In genomic region chr12:63276537-63277365, GRCh38 we compare ENCODE assay signal across 8 cellular contexts.
DNase-seq lines count a peak whose midpoint lies in the region; ATAC-seq, FAIRE-seq and TF ChIP-seq lines count a peak whose summit lies in the region.

No MANE protein-coding gene starts in this region.

- no peak for TF ChIP-seq EP300 in K562 (IDR thresholded peaks at IDR 0.05; ENCODE audit: low read length)

- peak; percentile 64 for DNase-seq in DMS153 treated with DMSO at 0.1 percent for 48 hours (lab: John Stamatoyannopoulos, UW; ENCODE audit: unreplicated experiment)
- DNase-seq in NCI-H446 (lab: John Stamatoyannopoulos, UW) = peak; percentile 9 to 62
- DNase-seq in K562 (ENCODE audit: extremely low read depth in 1 of 4, low spot score in 3 of 4) = peak; percentile 10 to 38 (median 12)
- DNase-seq in myocyte (ENCODE audit: low read depth) = peak; percentile 54
- DNase-seq in naive thymus-derived CD4-positive, alpha-beta T cell = no peak
- no peak for DNase-seq in hippocampal formation (lab: John Stamatoyannopoulos, UW)

- in situ Hi-C loops in K562 (cut with MboI) = no loop called here

- H3K27me3 ChIP-seq in K562 (ENCODE audit: control insufficient read depth in 2 of 2, insufficient read depth in 2 of 2, low read length in 2 of 2) = no peaks in the 10 kb centered on the region
- no peaks in the 10 kb centered on the region for H3K27me3 ChIP-seq in naive thymus-derived CD4-positive, alpha-beta T cell (ENCODE audit: control insufficient read depth in 2 of 2, insufficient read depth in 2 of 2, low read length in 2 of 2)

- peak in 1 of 2 experiments; percentile 45; a peak in 3 of 4 replicates for TF ChIP-seq RAD21 in K562 (CRISPR knock-in tag; conservative IDR thresholded peaks at IDR 0.05 in 1 of 2, IDR thresholded peaks at IDR 0.05 in 1 of 2)

- CTCF ChIA-PET in K562 (lab: Yijun Ruan, JAX; ENCODE audit: low intra/inter-chr PET ratio) = no interaction called here
- CTCF ChIA-PET in naive thymus-derived CD4-positive, alpha-beta T cell (lab: Charles Lee) = no interaction called here

- no peaks in the 10 kb centered on the region for H3K36me3 Mint-ChIP-seq in naive thymus-derived CD4-positive, alpha-beta T cell

- peak; percentile 80 for FAIRE-seq in K562 (lab: Jason Lieb, UNC)

- peaks cover 0 to 4% (median 0%) of the 10 kb centered on the region in 5 donors for H3K27me3 Mint-ChIP-seq in naive thymus-derived CD4-positive, alpha-beta T cell

- no peak overlapping the region for H3K9ac ChIP-seq in K562 (ENCODE audit: insufficient read depth in 1 of 2, low read depth in 2 of 2, low read length in 2 of 2)

- H3K27ac Mint-ChIP-seq in naive thymus-derived CD4-positive, alpha-beta T cell = no peak overlapping the region

- POLR2A ChIA-PET in K562 (lab: Yijun Ruan, JAX) = no interaction called here
- POLR2A ChIA-PET in naive thymus-derived CD4-positive, alpha-beta T cell (lab: Charles Lee) = no interaction called here

- BruUV-seq in K562 (replicated peaks; lab: Mats Ljungman, UMichigan) = no TSS peak

- 1% methylated on average over 4 of the region's 4 CpGs for WGBS in K562 (ENCODE audit: insufficient coverage, low coverage, missing lambda C conversion rate)

- H3K4me1 Mint-ChIP-seq in naive thymus-derived CD4-positive, alpha-beta T cell = no peaks in the 10 kb centered on the region

- no peaks in the 10 kb centered on the region for H3K4me1 ChIP-seq in K562 (replicated peaks in 1 of 2; ENCODE audit: control insufficient read depth in 2 of 2, insufficient read depth in 2 of 2, low read length in 2 of 2)
- no peaks in the 10 kb centered on the region for H3K4me1 ChIP-seq in naive thymus-derived CD4-positive, alpha-beta T cell (ENCODE audit: control insufficient read depth in 2 of 2, insufficient read depth in 2 of 2, low read length in 2 of 2)

- H3K9me3 Mint-ChIP-seq in naive thymus-derived CD4-positive, alpha-beta T cell = peaks cover 0 to 4% (median 0%) of the 10 kb centered on the region in 11 donors

- H3K79me2 ChIP-seq in K562 (ENCODE audit: control insufficient read depth, insufficient read depth, low read length) = no peaks in the 10 kb centered on the region

- no peak overlapping the region for H3K4me3 ChIP-seq in K562
- no peak overlapping the region for H3K4me3 ChIP-seq in naive thymus-derived CD4-positive, alpha-beta T cell (ENCODE audit: low read length)

- H3K9me3 ChIP-seq in K562 (replicated peaks; ENCODE audit: control insufficient read depth, insufficient read depth, low read depth, low read length) = no peaks in the 10 kb centered on the region
- H3K9me3 ChIP-seq in naive thymus-derived CD4-positive, alpha-beta T cell (ENCODE audit: control insufficient read depth in 2 of 3, low read length in 3 of 3) = no peaks in the 10 kb centered on the region

- no peaks in the 10 kb centered on the region for H3K36me3 ChIP-seq in K562 (ENCODE audit: control insufficient read depth, insufficient read depth, low read length)
- no peaks in the 10 kb centered on the region for H3K36me3 ChIP-seq in naive thymus-derived CD4-positive, alpha-beta T cell (ENCODE audit: control insufficient read depth in 2 of 3, insufficient read depth in 3 of 3, low read length in 3 of 3)

- no peak overlapping the region for H3K27ac ChIP-seq in K562 (ENCODE audit: extremely low read depth, low read depth, low read length)
- no peak overlapping the region for H3K27ac ChIP-seq in naive thymus-derived CD4-positive, alpha-beta T cell (ENCODE audit: low read depth, low read length)

- peak overlapping the region in 1 of 10 donors; percentile 18 for H3K4me3 Mint-ChIP-seq in naive thymus-derived CD4-positive, alpha-beta T cell

- H4K20me1 ChIP-seq in K562 (replicated peaks; ENCODE audit: control insufficient read depth, insufficient read depth, low read length) = no peaks in the 10 kb centered on the region

- no peak overlapping the region for H3K4me2 ChIP-seq in K562 (ENCODE audit: insufficient read depth, low read length)

- peak; percentile 89 for ATAC-seq in GM18909 (IDR thresholded peaks at IDR 0.05; ENCODE audit: poor library complexity, unreplicated experiment)
- peak; percentile 92 for ATAC-seq in HG03159 (IDR thresholded peaks at IDR 0.05; ENCODE audit: unreplicated experiment)
- ATAC-seq in K562 = peak; percentile 84
- no peak for ATAC-seq in naive thymus-derived CD4-positive, alpha-beta T cell

- no peak overlapping the region for H2AFZ ChIP-seq in K562 (ENCODE audit: low read depth, low read length)

- H3K9me1 ChIP-seq in K562 (ENCODE audit: control insufficient read depth, insufficient read depth, low read length) = no peaks in the 10 kb centered on the region

- peak; percentile 34 to 62 (median 54); a peak in 5 of 6 replicates for TF ChIP-seq CTCF in K562 (IDR thresholded peaks at IDR 0.05 in 2 of 3, conservative IDR thresholded peaks at IDR 0.05 in 1 of 3; ENCODE audit: insufficient read depth in 2 of 3, low read depth in 1 of 3, low read length in 3 of 3)

- intact Hi-C loops in K562 (cut with micrococcal nuclease) = loop anchor here (1.0 kb wide), 1 partner anchor 173 kb away; no protein-coding TSS in a partner anchor
- intact Hi-C loops in naive thymus-derived CD4-positive, alpha-beta T cell (cut with micrococcal nuclease) = loop anchor here in 1 of 2 donors (5.0 kb wide), 1 partner anchor 169 kb away; no protein-coding TSS in a partner anchor

- TF ChIP-seq POLR2A in K562 (conservative IDR thresholded peaks at IDR 0.05) = no peak

TF ChIP-seq in K562, 482 proteins besides CTCF, POLR2A, EP300 and RAD21:
- TF ChIP-seq ZNF12 (CRISPR knock-in tag; IDR thresholded peaks at IDR 0.05) (no peak), RNF2 (IDR thresholded peaks at IDR 0.05) (no peak), STAT5B (CRISPR knock-in tag; IDR thresholded peaks at IDR 0.05) (no peak), TFE3 (CRISPR knock-in tag; IDR thresholded peaks at IDR 0.05) (peak; percentile 30; the same call in 1 of the 2 replicates), NR2C1 (IDR thresholded peaks at IDR 0.05) (no peak), NR2C1 (tag; IDR thresholded peaks at IDR 0.05) (no peak), SMC3 (conservative IDR thresholded peaks at IDR 0.05; ENCODE audit: insufficient read depth, low read depth, low read length) (0 out of 2 replicates have a peak, but pooled peaks have one; percentile 25), SRSF3 (IDR thresholded peaks at IDR 0.05; ENCODE audit: insufficient read depth, low read length) (no peak)

Comparison
In these comparisons a context has a peak if more than half of its experiments do, and no peak if none do; other contexts are left out.
1. DNase-seq: peak in DMS153 treated with DMSO at 0.1 percent for 48 hours (single experiment), NCI-H446 (2 of 2), K562 (4 of 4) and myocyte (single experiment); none in naive thymus-derived CD4-positive, alpha-beta T cell (0 of 9) and hippocampal formation (0 of 2).